9 cellular contexts compared by ENCODE assay signal in genomic region chr1:33433509-33434362, GRCh38. TPM values are rescaled to one million over a fixed set of nuclear protein-coding genes. Genes with fewer than 3 reads are reported as not detected.
A peak's percentile ranks its signal among the peaks of the same experiment; 100 is the strongest.
DNase-seq lines count a peak whose midpoint lies in the region; ATAC-seq and TF ChIP-seq lines count a peak whose summit lies in the region.
"Had no signal": no experiment of that assay in that cellular context is flagged by ENCODE, and none has a peak within 500 bp of the region (broad histone marks: within the 10 kb centered on the region; RNA-seq: fewer than 3 reads in every experiment).

No MANE protein-coding gene starts in this region.

- ATAC-seq in GM18870 (IDR thresholded peaks at IDR 0.05; ENCODE audit: unreplicated experiment): no peak
- ATAC-seq in stimulated activated naive CD8-positive, alpha-beta T cell treated with anti-CD3 and anti-CD28 coated beads, Interleukin-15, amount 100 ng/mL, for 72 hours: no peak

- H3K27me3 Mint-ChIP-seq in CD14-positive monocyte (ENCODE audit: low read depth in 3 of 3) (peaks cover 0 to 2% (median 0%) of the 10 kb centered on the region in 3 donors), nephron progenitor cell (ENCODE audit: low read depth, poor library complexity) (no peaks in the 10 kb centered on the region)
- H3K27me3 Mint-ChIP-seq in stimulated activated naive CD8-positive, alpha-beta T cell treated with anti-CD3 and anti-CD28 coated beads, Interleukin-15, amount 100 ng/mL, for 72 hours: no peaks in the 10 kb centered on the region

- peak overlapping the region in 1 of 2 donors; percentile 62 for H3K4me3 Mint-ChIP-seq in CD14-positive monocyte
- H3K4me3 Mint-ChIP-seq in nephron progenitor cell: no peak overlapping the region
- no peak overlapping the region for H3K4me3 Mint-ChIP-seq in stimulated activated naive CD8-positive, alpha-beta T cell treated with anti-CD3 and anti-CD28 coated beads, Interleukin-15, amount 100 ng/mL, for 72 hours

- H3K9me3 ChIP-seq in colonic mucosa: no peaks in the 10 kb centered on the region
- H3K9me3 ChIP-seq: pancreas had no signal

- H3K36me3 Mint-ChIP-seq in CD14-positive monocyte: peaks cover 0 to 1% of the 10 kb centered on the region in 2 donors
- no peaks in the 10 kb centered on the region for H3K36me3 Mint-ChIP-seq in nephron progenitor cell (ENCODE audit: low read depth)

- no peak overlapping the region for H3K9ac ChIP-seq in colonic mucosa (ENCODE audit: low read depth in 2 of 2, low read length in 2 of 2)

- TF ChIP-seq CTCF in CD14-positive monocyte (IDR thresholded peaks at IDR 0.05) (no peak), colonic mucosa (IDR thresholded peaks at IDR 0.05) (no peak), nephron progenitor cell (IDR thresholded peaks at IDR 0.05) (no peak)

- DNase-seq in CD14-positive monocyte (ENCODE audit: low spot score): peak; percentile 93
- peak; percentile 99 for DNase-seq in MV-4-11 (lab: John Stamatoyannopoulos, UW)
- peak; percentile 54 for DNase-seq in colonic mucosa
- DNase-seq in nephron progenitor cell: no peak
- no peak for DNase-seq in stimulated activated naive CD8-positive, alpha-beta T cell treated with anti-CD3 and anti-CD28 coated beads, Interleukin-15, amount 100 ng/mL, for 72 hours
- DNase-seq in activated effector memory CD4-positive, alpha-beta T cell treated with anti-CD3 and anti-CD28 coated beads, Interleukin-2, amount 50 U/mL, for 16 hours: no peak
- DNase-seq in NCI-H345 (lab: John Stamatoyannopoulos, UW): no peak

- H3K27ac ChIP-seq in colonic mucosa: peak overlapping the region; percentile 17
- H3K27ac ChIP-seq: pancreas had no signal

- intact Hi-C loops in CD14-positive monocyte (cut with micrococcal nuclease) (loop anchor here in 1 of 2 donors (5.0 kb wide), 1 partner anchor 34 kb away; no protein-coding TSS in a partner anchor), colonic mucosa (cut with DNase I) (no loop called here)

- peaks cover 4% of the 10 kb centered on the region for H3K27me3 ChIP-seq in colonic mucosa
- H3K27me3 ChIP-seq: pancreas had no signal

- H3K9me3 Mint-ChIP-seq in CD14-positive monocyte: no peaks in the 10 kb centered on the region
- no peaks in the 10 kb centered on the region for H3K9me3 Mint-ChIP-seq in nephron progenitor cell
- H3K9me3 Mint-ChIP-seq in stimulated activated naive CD8-positive, alpha-beta T cell treated with anti-CD3 and anti-CD28 coated beads, Interleukin-15, amount 100 ng/mL, for 72 hours: no peaks in the 10 kb centered on the region

- no peaks in the 10 kb centered on the region for H3K36me3 ChIP-seq in colonic mucosa
- H3K36me3 ChIP-seq: pancreas had no signal

- peaks cover 30% of the 10 kb centered on the region for H3K4me1 Mint-ChIP-seq in CD14-positive monocyte
- H3K4me1 Mint-ChIP-seq in nephron progenitor cell: peaks cover 66% of the 10 kb centered on the region
- H3K4me1 Mint-ChIP-seq in stimulated activated naive CD8-positive, alpha-beta T cell treated with anti-CD3 and anti-CD28 coated beads, Interleukin-15, amount 100 ng/mL, for 72 hours: peaks cover 4% of the 10 kb centered on the region

- peaks cover 3% of the 10 kb centered on the region for H3K4me1 ChIP-seq in colonic mucosa

- peak overlapping the region; percentile 79 to 95 (median 92) for H3K27ac Mint-ChIP-seq in CD14-positive monocyte
- peak overlapping the region; percentile 94 for H3K27ac Mint-ChIP-seq in nephron progenitor cell
- no peak overlapping the region for H3K27ac Mint-ChIP-seq in stimulated activated naive CD8-positive, alpha-beta T cell treated with anti-CD3 and anti-CD28 coated beads, Interleukin-15, amount 100 ng/mL, for 72 hours

- H3K4me3 ChIP-seq in colonic mucosa: no peak overlapping the region
- H3K4me3 ChIP-seq: pancreas had no signal

RNA-seq across cellular contexts. Expression of gene PHC2, which starts 2.8 kb away (rescaled TPM):
- polyA plus RNA-seq in CD14-positive monocyte: 10 to 100 TPM; 18.9 to 53.1 TPM
- 10 to 100 TPM; 60.6 to 74.8 TPM for total RNA-seq in colonic mucosa

RNA-seq across cellular contexts. Expression of gene ZSCAN20, which starts 38.7 kb away (rescaled TPM):
- polyA plus RNA-seq in CD14-positive monocyte: under 1 TPM; 0.29 TPM
- total RNA-seq in colonic mucosa: 1 to 10 TPM; 5.0 to 5.4 TPM

Comparison
In these comparisons a context has a peak if more than half of its experiments do, and no peak if none do; other contexts are left out.
1. DNase-seq: peak in CD14-positive monocyte (single experiment), MV-4-11 (single experiment) and colonic mucosa (single experiment); none in nephron progenitor cell (single experiment), stimulated activated naive CD8-positive, alpha-beta T cell treated with anti-CD3 and anti-CD28 coated beads, Interleukin-15, amount 100 ng/mL, for 72 hours (0 of 2), activated effector memory CD4-positive, alpha-beta T cell treated with anti-CD3 and anti-CD28 coated beads, Interleukin-2, amount 50 U/mL, for 16 hours (single experiment) and NCI-H345 (single experiment).
2. H3K27ac Mint-ChIP-seq: peak in CD14-positive monocyte (7 of 7) and nephron progenitor cell (single experiment); none in stimulated activated naive CD8-positive, alpha-beta T cell treated with anti-CD3 and anti-CD28 coated beads, Interleukin-15, amount 100 ng/mL, for 72 hours (0 of 2).